ENCODE assay signal across 40 cellular contexts in the genomic region with DNA sequence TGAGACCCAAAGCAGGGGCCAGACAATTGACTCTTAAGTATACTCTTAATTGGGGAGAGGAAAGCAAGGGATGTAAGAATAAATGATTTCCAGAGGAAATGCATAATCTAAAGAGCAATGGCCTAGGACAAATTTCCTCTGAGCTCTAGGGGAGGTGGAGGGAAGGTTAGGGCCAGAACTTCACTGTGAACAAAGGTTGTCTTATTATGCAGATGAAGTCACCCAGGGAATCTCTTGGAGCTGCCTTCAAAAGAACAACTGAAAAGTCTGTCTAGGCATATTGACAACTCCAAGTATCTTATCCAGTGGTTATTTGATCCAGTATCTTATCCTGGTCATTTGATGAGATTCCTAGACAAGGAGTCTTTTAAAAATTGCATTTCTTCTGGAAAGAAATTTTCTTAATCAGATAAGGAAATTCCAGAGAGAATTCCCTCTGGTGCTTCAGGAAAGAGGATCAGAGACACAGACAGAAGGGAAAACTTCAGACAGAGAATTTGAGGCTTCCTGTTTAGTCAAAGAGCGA. TPM values are rescaled to one million over a fixed set of nuclear protein-coding genes. Genes with fewer than 3 reads are reported as not detected.
"Had no signal": no experiment of that assay in that cellular context is flagged by ENCODE, and none has a peak within 500 bp of the region (broad histone marks: within the 10 kb centered on the region; RNA-seq: fewer than 3 reads in every experiment).

No MANE protein-coding gene starts in this region.

- H3K9me3 ChIP-seq: esophagus squamous epithelium, gastroesophageal sphincter had no signal

- ATAC-seq: activated CD4-positive, CD25-positive, alpha-beta regulatory T cell treated with anti-CD3 and anti-CD28 coated beads, Interleukin-2, amount 50 U/mL, for 24 hours; activated CD8-positive, alpha-beta T cell treated with anti-CD3 and anti-CD28 coated beads for 36 hours; activated T-cell treated with anti-CD3 and anti-CD28 coated beads, Interleukin-2, amount 50 U/mL, for 4 hours; activated T-helper 17 cell treated with anti-CD3 and anti-CD28 coated beads, Interleukin-2, amount 50 U/mL, for 72 hours; effector memory CD8-positive, alpha-beta T cell; gastroesophageal sphincter; heart right ventricle had no signal

- H3K27me3 ChIP-seq: brain microvascular endothelial cell, esophagus squamous epithelium, gastroesophageal sphincter, heart right ventricle had no signal

- H3K4me3 Mint-ChIP-seq: activated B cell treated with CpG ODN at 0.5 μM for 24 hours; activated CD8-positive, alpha-beta T cell treated with anti-CD3 and anti-CD28 coated beads for 36 hours; activated naive CD8-positive, alpha-beta T cell; activated T-cell treated with anti-CD3 and anti-CD28 coated beads, Interleukin-2, amount 50 U/mL, for 4 hours; activated T-helper 17 cell treated with anti-CD3 and anti-CD28 coated beads, Interleukin-2, amount 50 U/mL, for 72 hours; central memory CD8-positive, alpha-beta T cell; effector memory CD8-positive, alpha-beta T cell had no signal

- H3K4me1 Mint-ChIP-seq: activated T-helper 17 cell treated with anti-CD3 and anti-CD28 coated beads, Interleukin-2, amount 50 U/mL, for 72 hours had no signal

- H3K4me3 ChIP-seq: esophagus squamous epithelium, gastroesophageal sphincter, heart right ventricle had no signal

- H3K36me3 ChIP-seq: brain microvascular endothelial cell, esophagus squamous epithelium, gastroesophageal sphincter had no signal

- H3K9me3 Mint-ChIP-seq: effector memory CD8-positive, alpha-beta T cell had no signal

- H3K27ac Mint-ChIP-seq: activated B cell treated with CpG ODN at 0.5 μM for 24 hours; activated CD8-positive, alpha-beta T cell treated with anti-CD3 and anti-CD28 coated beads for 36 hours; activated naive CD8-positive, alpha-beta T cell; activated T-helper 17 cell treated with anti-CD3 and anti-CD28 coated beads, Interleukin-2, amount 50 U/mL, for 72 hours; effector memory CD8-positive, alpha-beta T cell had no signal

- H3K4me1 ChIP-seq: esophagus squamous epithelium had no signal

- H3K27ac ChIP-seq: brain microvascular endothelial cell, epithelial cell of prostate, esophagus squamous epithelium, gastroesophageal sphincter, heart right ventricle, VCaP had no signal

- DNase-seq: activated B cell treated with CpG ODN at 0.5 μM for 24 hours; activated CD4-positive, alpha-beta T cell treated with anti-CD3 and anti-CD28 coated beads for 48 hours; activated CD4-positive, alpha-beta T cell treated with anti-CD3 and anti-CD28 coated beads, Interleukin-2, amount 50 U/mL, for 1 hour; activated CD4-positive, alpha-beta T cell treated with anti-CD3 and anti-CD28 coated beads, Interleukin-2, amount 50 U/mL, for 48 hours; activated CD8-positive, alpha-beta memory T cell treated with anti-CD3 and anti-CD28 coated beads for 24 hours; activated CD8-positive, alpha-beta T cell treated with anti-CD3 and anti-CD28 coated beads for 36 hours; activated effector memory CD4-positive, alpha-beta T cell treated with Interleukin-2 at 50 U/mL for 16 hours; activated gamma-delta T cell treated with Interleukin-2 at 50 U/mL for 16 hours; activated naive CD4-positive, alpha-beta T cell treated with anti-CD3 and anti-CD28 coated beads, Interleukin-2, amount 50 U/mL, for 16 hours; activated naive CD4-positive, alpha-beta T cell treated with Interleukin-2 at 50 U/mL for 16 hours; activated T-cell treated with anti-CD3 and anti-CD28 coated beads, Interleukin-2, amount 50 U/mL, for 4 hours; amniotic stem cell; anterior cingulate cortex; brain microvascular endothelial cell; cortex of kidney; dermis blood vessel endothelial cell; effector CD4-positive, alpha-beta T cell; effector memory CD8-positive, alpha-beta T cell; esophagus squamous epithelium; foreskin melanocyte; heart right ventricle; T-helper 2 cell had no signal

- H3K27me3 Mint-ChIP-seq: activated B cell treated with CpG ODN at 0.5 μM for 24 hours; activated CD8-positive, alpha-beta T cell treated with anti-CD3 and anti-CD28 coated beads for 36 hours; activated naive CD8-positive, alpha-beta T cell; activated T-helper 17 cell treated with anti-CD3 and anti-CD28 coated beads, Interleukin-2, amount 50 U/mL, for 72 hours; central memory CD8-positive, alpha-beta T cell; effector memory CD8-positive, alpha-beta T cell had no signal

RNA-seq across cellular contexts. Expression of gene TAS2R30, which starts 20.0 kb away (rescaled TPM):
- polyA plus RNA-seq: heart right ventricle had no signal

RNA-seq across cellular contexts. Expression of gene TAS2R42, which starts 32.3 kb away (rescaled TPM):
- total RNA-seq: activated B cell treated with CpG ODN at 0.5 μM for 24 hours; activated CD8-positive, alpha-beta T cell treated with anti-CD3 and anti-CD28 coated beads for 36 hours; activated T-cell treated with anti-CD3 and anti-CD28 coated beads, Interleukin-2, amount 50 U/mL, for 4 hours; activated T-helper 17 cell treated with anti-CD3 and anti-CD28 coated beads, Interleukin-2, amount 50 U/mL, for 72 hours; astrocyte; bronchial epithelial cell; cardiac septum; chondrocyte; dermis blood vessel endothelial cell; endothelial cell of umbilical vein; esophagus squamous epithelium; fibroblast of lung; fibroblast of villous mesenchyme; gastroesophageal sphincter; glomerular endothelial cell; heart right ventricle; T-helper 1 cell treated with Interleukin-12 subunit alpha and Interleukin-12 subunit beta and Interleukin-4 antibody, amounts not matched to agents 30 ng/mL and 1 ng/mL, for 36 hours had no signal
- polyA plus RNA-seq: adipose tissue, endothelial cell of umbilical vein, esophagus, fibroblast of lung, heart right ventricle had no signal
